In genomic region chr18:56712761-56713160, GRCh38 we compare ENCODE assay signal across 23 cellular contexts.
"Had no signal": no experiment of that assay in that cellular context is flagged by ENCODE, and none has a peak within 500 bp of the region (broad histone marks: within the 10 kb centered on the region; RNA-seq: fewer than 3 reads in every experiment).

No MANE protein-coding gene starts in this region.

- H3K4me3 Mint-ChIP-seq: IgD-negative memory B cell had no signal

- ATAC-seq: K562, Right ventricle myocardium inferior had no signal

- H3K27me3 ChIP-seq: Peyer's patch, SJSA1 had no signal

- H3K4me1 ChIP-seq: Peyer's patch, SJSA1 had no signal

- H3K9me3 ChIP-seq: Peyer's patch, SJSA1 had no signal

- H3K4me2 ChIP-seq: KMS-11, PC-9 had no signal

- H3K9me3 Mint-ChIP-seq: IgD-negative memory B cell had no signal

- H3K27ac ChIP-seq: HL-60, KMS-11, PC-9, Peyer's patch, SJSA1, SK-N-MC had no signal

- H3K36me3 Mint-ChIP-seq: IgD-negative memory B cell had no signal

- DNase-seq: Kasumi-1; MM.1S; NCI-H1092 treated with DMSO at 0.1 percent for 48 hours; NCI-H1436; NCI-H187; NCI-H2029; NCI-H2081 treated with DMSO at 0.1 percent for 48 hours; NCI-H345; NCI-H446 treated with DMSO at 0.1 percent for 48 hours; NCI-H510A treated with DMSO at 0.1 percent for 48 hours; NCI-H526; NCI-H774; NK-92 treated with Interleukin-12 subunit alpha and Interleukin-12 subunit beta, amount 100 ng/mL, for 24 hours; PC-9; Peyer's patch; SHP77 treated with DMSO at 0.1 percent for 48 hours had no signal

- H3K4me3 ChIP-seq: K562, PC-9, Peyer's patch, SJSA1, SK-N-MC had no signal

- H3K36me3 ChIP-seq: Peyer's patch, SJSA1 had no signal

- H2AFZ ChIP-seq: PC-9 had no signal

- H3K9ac ChIP-seq: KMS-11 had no signal

- H3K27me3 Mint-ChIP-seq: IgD-negative memory B cell had no signal
